ENCODE assay signal across 1 cellular context in the genomic region with DNA sequence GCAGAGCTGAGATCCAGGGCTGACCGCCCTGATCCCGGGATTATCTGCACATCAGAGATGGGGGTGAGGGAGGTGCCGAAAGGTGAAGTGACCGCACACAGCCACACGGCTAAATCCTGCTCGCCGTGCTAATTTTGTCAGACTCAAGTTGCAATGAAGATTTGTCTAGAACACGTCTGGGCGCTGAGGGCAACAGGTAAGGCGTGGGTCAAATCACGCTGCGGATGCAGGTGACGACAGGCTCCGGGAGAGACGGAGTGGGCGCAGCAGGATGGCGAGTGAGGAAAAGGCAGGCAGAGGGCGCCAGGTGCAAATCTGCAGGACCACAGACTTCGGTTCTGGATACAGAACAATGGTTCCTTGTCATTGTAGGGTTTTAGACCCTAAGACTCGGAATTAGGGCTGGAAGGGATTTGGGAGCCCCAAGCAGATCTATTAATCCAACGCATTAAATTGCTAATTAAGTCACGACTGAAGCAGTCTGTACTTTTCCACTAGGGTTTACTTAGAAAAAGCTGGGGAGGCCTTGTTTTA.
TF ChIP-seq lines count a peak whose summit lies in the region.

No MANE protein-coding gene starts in this region.

TF ChIP-seq in H1, 55 proteins besides CTCF, POLR2A, EP300 and RAD21:
- TF ChIP-seq, protein P1, sequence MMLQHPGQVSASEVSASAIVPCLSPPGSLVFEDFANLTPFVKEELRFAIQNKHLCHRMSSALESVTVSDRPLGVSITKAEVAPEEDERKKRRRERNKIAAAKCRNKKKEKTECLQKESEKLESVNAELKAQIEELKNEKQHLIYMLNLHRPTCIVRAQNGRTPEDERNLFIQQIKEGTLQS (IDR thresholded peaks at IDR 0.05; ENCODE audit: insufficient read depth, low read depth, low read length) = no peak
- TF ChIP-seq TAF7 (optimal IDR thresholded peaks at IDR 0.05; ENCODE audit: borderline replicate concordance, low read depth, low read length) = no peak
- no peak for TF ChIP-seq RXRA (IDR thresholded peaks at IDR 0.05; ENCODE audit: insufficient read depth, low read depth, low read length)
- TF ChIP-seq PHF8 (conservative IDR thresholded peaks at IDR 0.05; ENCODE audit: low read depth, low read length) = no peak
- TF ChIP-seq NRF1 (IDR thresholded peaks at IDR 0.05; ENCODE audit: low read depth, low read length) = no peak
- no peak for TF ChIP-seq POLR2AphosphoS5 (IDR thresholded peaks at IDR 0.05; ENCODE audit: low read depth, low read length)
- no peak for TF ChIP-seq ZNF274 (IDR thresholded peaks at IDR 0.05; ENCODE audit: borderline replicate concordance, extremely low read depth, low read length)
- TF ChIP-seq FOSL1 (IDR thresholded peaks at IDR 0.05; ENCODE audit: insufficient read depth, low read depth, low read length) = no peak
- TF ChIP-seq KDM4A (IDR thresholded peaks at IDR 0.05; ENCODE audit: low read depth, low read length, severe bottlenecking) = no peak
- TF ChIP-seq, protein P2, sequence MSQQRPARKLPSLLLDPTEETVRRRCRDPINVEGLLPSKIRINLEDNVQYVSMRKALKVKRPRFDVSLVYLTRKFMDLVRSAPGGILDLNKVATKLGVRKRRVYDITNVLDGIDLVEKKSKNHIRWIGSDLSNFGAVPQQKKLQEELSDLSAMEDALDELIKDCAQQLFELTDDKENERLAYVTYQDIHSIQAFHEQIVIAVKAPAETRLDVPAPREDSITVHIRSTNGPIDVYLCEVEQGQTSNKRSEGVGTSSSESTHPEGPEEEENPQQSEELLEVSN (IDR thresholded peaks at IDR 0.05) = no peak
- no peak for TF ChIP-seq MAFK (IDR thresholded peaks at IDR 0.05; ENCODE audit: low read depth, low read length)
- no peak for TF ChIP-seq KDM5A (IDR thresholded peaks at IDR 0.05; ENCODE audit: low read length)
- TF ChIP-seq SIN3A (conservative IDR thresholded peaks at IDR 0.05 in 1 of 2, IDR thresholded peaks at IDR 0.05 in 1 of 2; ENCODE audit: low read depth in 1 of 2, low read length in 2 of 2) = no peak
- TF ChIP-seq CHD2 (IDR thresholded peaks at IDR 0.05; ENCODE audit: low read length) = no peak
- TF ChIP-seq POU5F1 (IDR thresholded peaks at IDR 0.05; ENCODE audit: low read depth, low read length) = no peak
TF ChIP-seq in H1: peak in this region for 0.
